11 cellular contexts compared by ENCODE assay signal in genomic region chr11:102305352-102306047, GRCh38. TPM values are rescaled to one million over a fixed set of nuclear protein-coding genes. Genes with fewer than 3 reads are reported as not detected.
DNase-seq lines count a peak whose midpoint lies in the region; ATAC-seq and TF ChIP-seq lines count a peak whose summit lies in the region.
"Had no signal": no experiment of that assay in that cellular context is flagged by ENCODE, and none has a peak within 500 bp of the region (broad histone marks: within the 10 kb centered on the region; RNA-seq: fewer than 3 reads in every experiment).

No MANE protein-coding gene starts in this region.

- ATAC-seq in PC-3, result peak; percentile 2
- ATAC-seq in heart right ventricle, result no peak

- POLR2A ChIA-PET in CD4-positive, alpha-beta memory T cell (lab: Charles Lee; ENCODE audit: partially characterized antibody), result interaction anchor here (0.6 to 4.6 kb wide), 10 partner anchors 9 to 165 kb away, joined by 3 to 149 read pairs (median 5); partner anchors contain the start of gene BIRC3
- POLR2A ChIA-PET in PC-3 (lab: Charles Lee; ENCODE audit: unreplicated experiment), result interaction anchor here (0.6 to 0.8 kb wide), 3 partner anchors 17 to 390 kb away, joined by 3 to 15 read pairs (median 6); no protein-coding TSS in a partner anchor

- H2BK5ac ChIP-seq in neuronal stem cell (ENCODE audit: low read length), result no peak overlapping the region

- peak in 1 of 5 donors; percentile 51 for DNase-seq in CD4-positive, alpha-beta memory T cell
- DNase-seq in PC-3 (no peak), breast epithelium (ENCODE audit: low spot score in 2 of 2) (no peak), neuronal stem cell (ENCODE audit: low spot score) (no peak), NCI-H1417 treated with DMSO at 0.1 percent for 48 hours (lab: John Stamatoyannopoulos, UW) (no peak), heart right ventricle (no peak), HuH-7 (ENCODE audit: low spot score) (no peak)
- no peak for DNase-seq in stimulated activated CD4-positive, alpha-beta T cell treated with anti-CD3 and anti-CD28 coated beads, Interleukin-1b, Interleukin-23, amount 100 ng/mL, for 48 hours
- DNase-seq: activated effector memory CD4-positive, alpha-beta T cell treated with anti-CD3 and anti-CD28 coated beads, Interleukin-2, amount 50 U/mL, for 16 hours; NCI-H2171 treated with DMSO at 0.1 percent for 48 hours had no signal

- H2AFZ ChIP-seq in PC-3 (ENCODE audit: low read length), result peak overlapping the region; percentile 65
- no peak overlapping the region for H2AFZ ChIP-seq in neuronal stem cell (ENCODE audit: low read length)

- peaks cover 0 to 4% of the 10 kb centered on the region in 2 donors for H3K9me3 ChIP-seq in CD4-positive, alpha-beta memory T cell (ENCODE audit: control insufficient read depth in 1 of 2, low read length in 2 of 2)
- H3K9me3 ChIP-seq in PC-3 (ENCODE audit: low read length) (peaks cover 19% of the 10 kb centered on the region), breast epithelium (peaks cover 0 to 7% of the 10 kb centered on the region in 2 donors), neuronal stem cell (replicated peaks in 1 of 2; ENCODE audit: control insufficient read depth in 2 of 2, insufficient read depth in 1 of 2, low read depth in 1 of 2, low read length in 2 of 2) (no peaks in the 10 kb centered on the region), heart right ventricle (peaks cover 0 to 21% (median 0%) of the 10 kb centered on the region in 11 donors)

- H3K9me2 ChIP-seq in PC-3 (replicated peaks; ENCODE audit: low read length), result no peaks in the 10 kb centered on the region

- peak overlapping the region; percentile 60 for H3K27ac ChIP-seq in CD4-positive, alpha-beta memory T cell (ENCODE audit: low read depth, low read length)
- H3K27ac ChIP-seq in PC-3 (ENCODE audit: low read length) (peak overlapping the region; percentile 87), breast epithelium (peak overlapping the region; percentile 70 to 77), neuronal stem cell (replicated peaks; ENCODE audit: low read length) (no peak overlapping the region), heart right ventricle (peak overlapping the region in 1 of 10 donors; percentile 65)
- H3K27ac ChIP-seq: coronary artery had no signal

- peaks cover 10% of the 10 kb centered on the region for H3F3A ChIP-seq in PC-3 (ENCODE audit: low read length, unreplicated experiment)

- H2BK15ac ChIP-seq in neuronal stem cell (ENCODE audit: low read length), result no peak overlapping the region

- H3K4me1 ChIP-seq in CD4-positive, alpha-beta memory T cell (ENCODE audit: insufficient read depth, low read length), result peaks cover 88% of the 10 kb centered on the region
- H3K4me1 ChIP-seq in PC-3 (ENCODE audit: insufficient read depth, low read length) (peaks cover 37% of the 10 kb centered on the region), breast epithelium (peaks cover 0 to 17% of the 10 kb centered on the region in 2 donors), neuronal stem cell (ENCODE audit: control insufficient read depth in 2 of 2, insufficient read depth in 1 of 2, low read depth in 1 of 2, low read length in 2 of 2) (no peaks in the 10 kb centered on the region), heart right ventricle (peaks cover 0 to 40% (median 9%) of the 10 kb centered on the region in 9 donors)

- H3K14ac ChIP-seq in neuronal stem cell (ENCODE audit: low read length), result no peak overlapping the region

- peaks cover 55 to 87% (median 73%) of the 10 kb centered on the region in 4 donors for H3K4me1 Mint-ChIP-seq in CD4-positive, alpha-beta memory T cell

- peak overlapping the region; percentile 51 to 77 (median 68) for H3K4me3 Mint-ChIP-seq in CD4-positive, alpha-beta memory T cell

- no peaks in the 10 kb centered on the region for H3K27me3 Mint-ChIP-seq in CD4-positive, alpha-beta memory T cell

- no peak for TF ChIP-seq POLR2A in breast epithelium (IDR thresholded peaks at IDR 0.05)

- H3K36me3 Mint-ChIP-seq in CD4-positive, alpha-beta memory T cell, result peaks cover 10 to 17% of the 10 kb centered on the region in 2 donors

- H3K9ac ChIP-seq in PC-3 (ENCODE audit: low read length) (peak overlapping the region; percentile 49), neuronal stem cell (ENCODE audit: low read depth, low read length, poor library complexity) (peak overlapping the region; percentile 6)

- no CpG with 5 or more reads among the region's 3 CpGs for WGBS in neuronal stem cell (ENCODE audit: extremely low coverage in 2 of 2, insufficient read length in 2 of 2, insufficient replicate concordance in 1 of 2), 2 donors
- WGBS in heart right ventricle, 2 donors, result 67 to 70% methylated on average over 3 of the region's 3 CpGs

- H3K4me3 ChIP-seq in CD4-positive, alpha-beta memory T cell (ENCODE audit: low read length in 2 of 2), result peak overlapping the region in 1 of 2 donors; percentile 14
- H3K4me3 ChIP-seq in PC-3 (ENCODE audit: low read length), result peak overlapping the region; percentile 55
- peak overlapping the region in 1 of 3 donors; percentile 21 for H3K4me3 ChIP-seq in breast epithelium
- no peak overlapping the region for H3K4me3 ChIP-seq in neuronal stem cell (ENCODE audit: low read length in 2 of 2)
- no peak overlapping the region for H3K4me3 ChIP-seq in heart right ventricle
- H3K4me3 ChIP-seq: coronary artery had no signal

- no peak overlapping the region for H4K91ac ChIP-seq in neuronal stem cell (ENCODE audit: low read depth, low read length, poor library complexity)

- H3K18ac ChIP-seq in neuronal stem cell (ENCODE audit: low read length), result no peak overlapping the region

- no peaks in the 10 kb centered on the region for H3K79me1 ChIP-seq in neuronal stem cell (ENCODE audit: low read depth, low read length)

- H2BK12ac ChIP-seq in neuronal stem cell (ENCODE audit: low read length), result no peak overlapping the region

- H4K20me1 ChIP-seq in PC-3 (ENCODE audit: low read length), result no peaks in the 10 kb centered on the region

- CTCF ChIA-PET in CD4-positive, alpha-beta memory T cell (lab: Charles Lee; ENCODE audit: partially characterized antibody), result interaction anchor here (0.6 to 18.2 kb wide), 10 partner anchors 10 to 190 kb away, joined by 3 to 654 read pairs (median 4); partner anchors contain the start of gene BIRC3
- CTCF ChIA-PET in PC-3 (lab: Charles Lee), result interaction anchor here (0.6 to 1.8 kb wide), 3 partner anchors 12 to 433 kb away, joined by 3 to 35 read pairs (median 4); no protein-coding TSS in a partner anchor

- TSS peak; percentile 87 for BruUV-seq in PC-3 (replicated peaks; lab: Mats Ljungman, UMichigan)

- no peak overlapping the region for H4K8ac ChIP-seq in neuronal stem cell (ENCODE audit: low read depth, low read length)

- H3K27me3 ChIP-seq in CD4-positive, alpha-beta memory T cell (ENCODE audit: insufficient read depth, low read length), result no peaks in the 10 kb centered on the region
- H3K27me3 ChIP-seq in PC-3 (ENCODE audit: low read length) (no peaks in the 10 kb centered on the region), breast epithelium (no peaks in the 10 kb centered on the region), neuronal stem cell (ENCODE audit: control insufficient read depth in 3 of 3, insufficient read depth in 3 of 3, low read depth in 1 of 3, low read length in 3 of 3) (peaks cover 0 to 3% (median 0%) of the 10 kb centered on the region in 3 experiments), heart right ventricle (no peaks in the 10 kb centered on the region)

- no peaks in the 10 kb centered on the region for H3K36me3 ChIP-seq in CD4-positive, alpha-beta memory T cell (ENCODE audit: insufficient read depth, low read length)
- H3K36me3 ChIP-seq in PC-3 (ENCODE audit: low read depth, low read length) (no peaks in the 10 kb centered on the region), breast epithelium (no peaks in the 10 kb centered on the region), neuronal stem cell (replicated peaks in 1 of 2; ENCODE audit: control insufficient read depth in 2 of 2, insufficient read depth in 2 of 2, low read length in 2 of 2) (no peaks in the 10 kb centered on the region), heart right ventricle (no peaks in the 10 kb centered on the region)

- H3K4ac ChIP-seq in neuronal stem cell (ENCODE audit: low read length), result no peak overlapping the region

- no peak overlapping the region for H3K23ac ChIP-seq in neuronal stem cell (ENCODE audit: low read depth, low read length, poor library complexity)

- no peaks in the 10 kb centered on the region for H3K79me2 ChIP-seq in PC-3 (ENCODE audit: low read length)

- no peak overlapping the region for H2AK5ac ChIP-seq in neuronal stem cell (ENCODE audit: low read depth, low read length)

- peak overlapping the region; percentile 84 to 98 (median 94) for H3K27ac Mint-ChIP-seq in CD4-positive, alpha-beta memory T cell

- intact Hi-C loops in CD4-positive, alpha-beta memory T cell (cut with micrococcal nuclease), result loop anchor here (1.0 kb wide), 2 partner anchors 11 to 12 kb away; partner anchors contain the start of gene BIRC3
- intact Hi-C loops in PC-3 (cut with micrococcal nuclease) (loop anchor here (1.0 to 5.0 kb wide), 4 partner anchors 11 to 859 kb away; partner anchors contain the start of genes BIRC2 and BIRC3), breast epithelium (cut with DNase I; ENCODE audit: low total_unique reads) (no loop called here), heart right ventricle (cut with DNase I) (no loop called here)

- H2BK120ac ChIP-seq in neuronal stem cell (ENCODE audit: low read depth, low read length), result no peak overlapping the region

- H3K4me2 ChIP-seq in PC-3 (ENCODE audit: low read length) (peak overlapping the region; percentile 81), neuronal stem cell (ENCODE audit: insufficient read depth, low read length, poor library complexity, severe bottlenecking) (no peak overlapping the region)

- no peak for TF ChIP-seq CTCF in PC-3 (conservative IDR thresholded peaks at IDR 0.05; ENCODE audit: low read depth, low read length)
- no peak for TF ChIP-seq CTCF in breast epithelium (IDR thresholded peaks at IDR 0.05)
- no peak for TF ChIP-seq CTCF in heart right ventricle (IDR thresholded peaks at IDR 0.05)

- peaks cover 4 to 26% (median 17%) of the 10 kb centered on the region in 8 donors for H3K9me3 Mint-ChIP-seq in CD4-positive, alpha-beta memory T cell

RNA-seq across cellular contexts. Expression of gene BIRC3, which starts 11.8 kb away (rescaled TPM):
- 100 to 1,000 TPM; 197 to 198 TPM for total RNA-seq in CD4-positive, alpha-beta memory T cell
- 10 to 100 TPM; 82.5 to 86.3 TPM for polyA plus RNA-seq in CD4-positive, alpha-beta memory T cell
- total RNA-seq in PC-3 (2014; rRNA removed), result 3.9 and 4.2 TPM in 2 replicates
- total RNA-seq in breast epithelium, result 10 to 100 TPM in 2 of 3 donors, 1 to 10 TPM in 1; 2.6 to 30.0 (median 10.8) TPM
- polyA plus RNA-seq in neuronal stem cell (2013, experiment 1 of 2), result 0.06 TPM
- 0.18 TPM for polyA plus RNA-seq in neuronal stem cell (2013, experiment 2 of 2)
- total RNA-seq in heart right ventricle, result 10 to 100 TPM in 3 of 10 donors, 1 to 10 TPM in 7; 1.5 to 16.5 (median 5.7) TPM
- 1 to 10 TPM; 1.1 to 6.0 TPM for polyA plus RNA-seq in heart right ventricle

RNA-seq across cellular contexts. Expression of gene BIRC2, which starts 41.5 kb away (rescaled TPM):
- 10 to 100 TPM; 60.9 to 61.2 TPM for total RNA-seq in CD4-positive, alpha-beta memory T cell
- 10 to 100 TPM; 28.8 to 33.4 TPM for polyA plus RNA-seq in CD4-positive, alpha-beta memory T cell
- 36.1 and 42.6 TPM in 2 replicates for total RNA-seq in PC-3 (2014; rRNA removed)
- total RNA-seq in breast epithelium, result 10 to 100 TPM; 45.6 to 95.7 (median 48.5) TPM
- polyA plus RNA-seq in neuronal stem cell (2013, experiment 1 of 2), result 35.9 TPM
- polyA plus RNA-seq in neuronal stem cell (2013, experiment 2 of 2), result 37.3 TPM
- total RNA-seq in heart right ventricle, result 10 to 100 TPM; 25.4 to 39.7 (median 28.6) TPM
- 10 to 100 TPM; 20.2 to 26.6 TPM for polyA plus RNA-seq in heart right ventricle

Comparison
In these comparisons a context has a peak if more than half of its experiments do, and no peak if none do; other contexts are left out.
1. RNA of gene BIRC3, which starts 11.8 kb away (total RNA-seq): 197 to 198 TPM in CD4-positive, alpha-beta memory T cell; 2.6 to 30.0 TPM in breast epithelium, 1.5 to 16.5 TPM in heart right ventricle and 3.9 to 4.2 TPM in PC-3; every median in the first group is over 4 times any median in the second.
2. intact Hi-C loops: an anchor here in CD4-positive, alpha-beta memory T cell (1.0 kb wide) and PC-3 (1.0 to 5.0 kb wide); none called in breast epithelium and heart right ventricle.